In the genomic region with DNA sequence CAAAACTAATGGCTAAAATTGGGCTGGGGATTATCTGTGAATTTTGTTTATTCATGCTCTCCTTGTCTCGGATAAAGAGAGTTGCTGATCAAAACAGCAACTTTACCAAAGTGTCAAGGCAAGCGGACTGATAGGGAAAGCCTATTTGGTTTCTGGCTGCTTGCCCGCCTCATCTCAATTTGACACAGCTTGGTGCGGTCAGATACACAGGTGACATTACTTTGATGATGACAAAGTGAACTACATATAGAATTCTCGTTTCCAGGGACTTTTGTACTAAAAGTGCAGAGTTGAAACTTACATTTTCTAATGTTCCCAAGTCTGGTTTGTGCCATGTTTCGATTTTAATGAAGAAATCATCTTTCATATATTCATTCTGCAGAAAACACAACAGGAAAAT, we compare ENCODE assay signal across 16 cellular contexts. TPM values are rescaled to one million over a fixed set of nuclear protein-coding genes. Genes with fewer than 3 reads are reported as not detected.
A peak's percentile ranks its signal among the peaks of the same experiment; 100 is the strongest.
DNase-seq lines count a peak whose midpoint lies in the region; ATAC-seq and TF ChIP-seq lines count a peak whose summit lies in the region.
"Had no signal": no experiment of that assay in that cellular context is flagged by ENCODE, and none has a peak within 500 bp of the region (broad histone marks: within the 10 kb centered on the region; RNA-seq: fewer than 3 reads in every experiment).

No MANE protein-coding gene starts in this region.

- DNase-seq in activated CD4-positive, alpha-beta T cell treated with anti-CD3 and anti-CD28 coated beads, Interleukin-2, amount 50 U/mL, for 48 hours, result peak; percentile 36 to 55
- no peak for DNase-seq in activated CD4-positive, alpha-beta T cell treated with anti-CD3 and anti-CD28 coated beads, Interleukin-2, amount 50 U/mL, for 1 hour
- DNase-seq in left ventricle myocardium inferior, result peak; percentile 34
- no peak for DNase-seq in esophagus squamous epithelium (lab: John Stamatoyannopoulos, UW)
- DNase-seq in GDM1 (lab: John Stamatoyannopoulos, UW), result no peak
- DNase-seq: activated CD4-positive, CD25-positive, alpha-beta regulatory T cell treated with anti-CD3 and anti-CD28 coated beads, Interleukin-2, amount 50 U/mL, for 72 hours; activated effector memory CD4-positive, alpha-beta T cell treated with anti-CD3 and anti-CD28 coated beads, Interleukin-2, amount 50 U/mL, for 16 hours; effector CD8-positive, alpha-beta T cell; foreskin keratinocyte; OCI-M1; trophoblast cell had no signal

- no peak for TF ChIP-seq POLR2A in esophagus squamous epithelium (IDR thresholded peaks at IDR 0.05)

- peaks cover 60% of the 10 kb centered on the region for H3K4me1 ChIP-seq in left ventricle myocardium inferior
- no peaks in the 10 kb centered on the region for H3K4me1 ChIP-seq in esophagus squamous epithelium
- H3K4me1 ChIP-seq: A549, body of pancreas, foreskin keratinocyte had no signal

- H3K36me3 ChIP-seq in left ventricle myocardium inferior (peaks cover 88% of the 10 kb centered on the region), esophagus squamous epithelium (peaks cover 6 to 99% (median 17%) of the 10 kb centered on the region in 3 donors)

- TF ChIP-seq CTCF in left ventricle myocardium inferior (IDR thresholded peaks at IDR 0.05; ENCODE audit: borderline replicate concordance) (no peak), esophagus squamous epithelium (IDR thresholded peaks at IDR 0.05) (no peak)

- H3K9me3 ChIP-seq in left ventricle myocardium inferior (replicated peaks), result no peaks in the 10 kb centered on the region
- no peaks in the 10 kb centered on the region for H3K9me3 ChIP-seq in esophagus squamous epithelium
- H3K9me3 ChIP-seq: A549, body of pancreas had no signal

- ATAC-seq in GM19395 (IDR thresholded peaks at IDR 0.05; ENCODE audit: unreplicated experiment) (peak; percentile 56), HG02943 (IDR thresholded peaks at IDR 0.05; ENCODE audit: low read depth, unreplicated experiment) (peak; percentile 30), HG03469 (IDR thresholded peaks at IDR 0.05; ENCODE audit: unreplicated experiment) (no peak)
- ATAC-seq: A549, body of pancreas, foreskin keratinocyte had no signal

- intact Hi-C loops in left ventricle myocardium inferior (cut with micrococcal nuclease) (no loop called here), esophagus squamous epithelium (cut with DNase I) (no loop called here)

- H3K27ac ChIP-seq in left ventricle myocardium inferior (replicated peaks) (no peak overlapping the region), esophagus squamous epithelium (no peak overlapping the region)
- H3K27ac ChIP-seq: A549, body of pancreas, foreskin keratinocyte had no signal

- no peak overlapping the region for H3K4me3 ChIP-seq in left ventricle myocardium inferior
- no peak overlapping the region for H3K4me3 ChIP-seq in esophagus squamous epithelium
- H3K4me3 ChIP-seq: A549, body of pancreas had no signal

- 78% methylated on average over 6 of the region's 6 CpGs for WGBS in esophagus squamous epithelium, 2 donors

- H3K27me3 ChIP-seq in left ventricle myocardium inferior (ENCODE audit: low read depth) (no peaks in the 10 kb centered on the region), esophagus squamous epithelium (no peaks in the 10 kb centered on the region)
- H3K27me3 ChIP-seq: body of pancreas, foreskin keratinocyte had no signal

RNA-seq across cellular contexts. Expression of gene PITPNB, which starts 22.8 kb away (rescaled TPM):
- 60.0 TPM for total RNA-seq in left ventricle myocardium inferior
- 10 to 100 TPM; 26.4 to 68.9 (median 46.4) TPM for total RNA-seq in esophagus squamous epithelium

Comparison
In these comparisons a context has a peak if more than half of its experiments do, and no peak if none do; other contexts are left out.
1. DNase-seq: peak in activated CD4-positive, alpha-beta T cell treated with anti-CD3 and anti-CD28 coated beads, Interleukin-2, amount 50 U/mL, for 48 hours (2 of 2) and left ventricle myocardium inferior (single experiment); none in activated CD4-positive, alpha-beta T cell treated with anti-CD3 and anti-CD28 coated beads, Interleukin-2, amount 50 U/mL, for 1 hour (single experiment), esophagus squamous epithelium (single experiment) and GDM1 (single experiment).